Comparison of ENCODE assay signal across 8 cellular contexts in genomic region chr1:89855413-89856123, GRCh38. TPM values are rescaled to one million over a fixed set of nuclear protein-coding genes. Genes with fewer than 3 reads are reported as not detected.
DNase-seq lines count a peak whose midpoint lies in the region; ATAC-seq, FAIRE-seq and TF ChIP-seq lines count a peak whose summit lies in the region.

No MANE protein-coding gene starts in this region.

- H3K4me3 ChIP-seq in Panc1 (ENCODE audit: low read depth in 2 of 2, low read length in 2 of 2) = no peak overlapping the region
- H3K4me3 ChIP-seq in MG63 = no peak overlapping the region

- FAIRE-seq in islet of Langerhans (lab: Jason Lieb, UNC) (peak; percentile 24), D721Med (lab: Jason Lieb, UNC) (no peak)

- peaks cover 5% of the 10 kb centered on the region for H3K36me3 Mint-ChIP-seq in HFFc6 (ENCODE audit: low read depth)

- no peaks in the 10 kb centered on the region for H3K4me1 ChIP-seq in Panc1 (ENCODE audit: control insufficient read depth, insufficient read depth, low read length)

- POLR2A ChIA-PET in Panc1 (lab: Charles Lee) = no interaction called here

- DNase-seq in HFFc6 = peak; percentile 47
- DNase-seq in Panc1 (ENCODE audit: low read depth, low spot score) = no peak
- DNase-seq in D721Med (ENCODE audit: insufficient read length, low spot score) = no peak
- no peak for DNase-seq in MG63
- DNase-seq in 8988T = no peak
- DNase-seq in T1000 (lab: John Stamatoyannopoulos, UW) = no peak

- no peaks in the 10 kb centered on the region for H3K27me3 ChIP-seq in Panc1 (ENCODE audit: control insufficient read depth, insufficient read depth, low read length)
- H3K27me3 ChIP-seq in MG63 = no peaks in the 10 kb centered on the region

- TF ChIP-seq CTCF in HFFc6 (IDR thresholded peaks at IDR 0.05) = no peak
- TF ChIP-seq CTCF in Panc1 (IDR thresholded peaks at IDR 0.05) = no peak
- TF ChIP-seq CTCF in D721Med (IDR thresholded peaks at IDR 0.05; ENCODE audit: insufficient read depth, missing control alignments) = no peak

- H3K4me3 Mint-ChIP-seq in HFFc6 = no peak overlapping the region

- intact Hi-C loops in Panc1 (cut with micrococcal nuclease; ENCODE audit: unreplicated experiment) = no loop called here

- no peaks in the 10 kb centered on the region for H3K27me3 Mint-ChIP-seq in HFFc6 (ENCODE audit: insufficient read depth)

- H3K4me1 Mint-ChIP-seq in HFFc6 (ENCODE audit: low read depth) = peaks cover 8% of the 10 kb centered on the region

- H3K36me3 ChIP-seq in Panc1 (ENCODE audit: control insufficient read depth, insufficient read depth, low read length) (peaks cover 5% of the 10 kb centered on the region; the same call in 1 of the 2 replicates), MG63 (peaks cover 6% of the 10 kb centered on the region)

- in situ Hi-C loops in Panc1 (cut with HindIII; ENCODE audit: low pct_unique_long_range_greater_than_20kb, low sequenced_read_pairs) = no loop called here

- TSS peak; percentile 5 for BruUV-seq in Panc1 (replicated peaks; lab: Mats Ljungman, UMichigan)

- H3K9me3 ChIP-seq in Panc1 (ENCODE audit: control insufficient read depth, insufficient read depth, low read depth, low read length) = no peaks in the 10 kb centered on the region
- no peaks in the 10 kb centered on the region for H3K9me3 ChIP-seq in MG63

- H3K27ac ChIP-seq in Panc1 (ENCODE audit: low read length) = no peak overlapping the region

- H3K9me3 Mint-ChIP-seq in HFFc6 = no peaks in the 10 kb centered on the region

- no peak overlapping the region for H3K27ac Mint-ChIP-seq in HFFc6

- peak; percentile 90 for ATAC-seq in GM18502 (IDR thresholded peaks at IDR 0.05; ENCODE audit: poor library complexity, unreplicated experiment)
- ATAC-seq in Panc1 = no peak

- CTCF ChIA-PET in Panc1 (lab: Charles Lee) = no interaction called here

RNA-seq across cellular contexts. Expression of gene LRRC8D, which starts 34.7 kb away (rescaled TPM):
- total RNA-seq in HFFc6 (2021; fragmentation: NEBNext Ultra II Directional; extraction: Animal tissue kit (Norgen Biotek cat#: 25700)) = 10 to 100 TPM; 33.5 to 46.7 (median 41.8) TPM
- total RNA-seq in Panc1 (2021; ENCODE audit: unreplicated experiment) = 43.3 TPM
- polyA plus RNA-seq in Panc1 (2012; ENCODE audit: insufficient read length) = 28.5 TPM
- 21.2 and 21.5 TPM in 2 replicates for total RNA-seq in MG63 (2014; rRNA removed; shearing (Covaris generic); ENCODE audit: low replicate concordance)
